15 cellular contexts compared by ENCODE assay signal in genomic region chr6:95599691-95600090, GRCh38.
"Had no signal": no experiment of that assay in that cellular context is flagged by ENCODE, and none has a peak within 500 bp of the region (broad histone marks: within the 10 kb centered on the region; RNA-seq: fewer than 3 reads in every experiment).

No MANE protein-coding gene starts in this region.

- H3K27me3 ChIP-seq: heart right ventricle, ovary, thyroid gland, uterus had no signal

- ATAC-seq: activated CD4-positive, CD25-positive, alpha-beta regulatory T cell treated with anti-CD3 and anti-CD28 coated beads, Interleukin-2, amount 50 U/mL, for 24 hours; heart right ventricle; stimulated activated naive CD8-positive, alpha-beta T cell treated with anti-CD3 and anti-CD28 coated beads, Interleukin-15, amount 100 ng/mL, for 72 hours had no signal

- DNase-seq: activated effector memory CD4-positive, alpha-beta T cell treated with anti-CD3 and anti-CD28 coated beads, Interleukin-2, amount 50 U/mL, for 16 hours; activated naive CD8-positive, alpha-beta T cell treated with anti-CD3 and anti-CD28 coated beads, Interleukin-2, amount 10 ng/mL, durations not matched to agents 7 days and 5 days; activated T-cell treated with anti-CD3 and anti-CD28 coated beads, Interleukin-2, amount 50 U/mL, for 24 hours; aorta; heart right ventricle; mammary epithelial cell; ovary; stimulated activated CD4-positive, alpha-beta T cell treated with anti-CD3 and anti-CD28 coated beads, Interleukin-4, amount 100 ng/mL, for 1 hour; stimulated activated CD8-positive, alpha-beta memory T cell treated with anti-CD3 and anti-CD28 coated beads, Interleukin-4, amount 100 ng/mL, for 48 hours; stimulated activated naive CD8-positive, alpha-beta T cell treated with anti-CD3 and anti-CD28 coated beads, Interleukin-15, amount 100 ng/mL, for 72 hours; thyroid gland; uterus had no signal

- H3K4me3 ChIP-seq: heart right ventricle, ovary, thyroid gland, uterus had no signal

- H3K36me3 ChIP-seq: ovary, thyroid gland, uterus had no signal

- H3K9me3 Mint-ChIP-seq: activated naive CD8-positive, alpha-beta T cell treated with anti-CD3 and anti-CD28 coated beads, Interleukin-2, amount 10 ng/mL, durations not matched to agents 7 days and 5 days; activated T-cell treated with anti-CD3 and anti-CD28 coated beads, Interleukin-2, amount 50 U/mL, for 24 hours; neural crest cell; stimulated activated naive CD8-positive, alpha-beta T cell treated with anti-CD3 and anti-CD28 coated beads, Interleukin-15, amount 100 ng/mL, for 72 hours; T-helper 2 cell treated with Interferon-gamma antibody and Interleukin-4, amounts not matched to agents 5 μg/mL and 100 μg/mL, for 36 hours had no signal

- H3K9me3 ChIP-seq: heart right ventricle, ovary, thyroid gland, uterus had no signal

- H3K4me3 Mint-ChIP-seq: activated naive CD8-positive, alpha-beta T cell treated with anti-CD3 and anti-CD28 coated beads, Interleukin-2, amount 10 ng/mL, durations not matched to agents 7 days and 5 days; activated T-cell treated with anti-CD3 and anti-CD28 coated beads, Interleukin-2, amount 50 U/mL, for 24 hours; neural crest cell; stimulated activated naive CD8-positive, alpha-beta T cell treated with anti-CD3 and anti-CD28 coated beads, Interleukin-15, amount 100 ng/mL, for 72 hours; T-helper 2 cell treated with Interferon-gamma antibody and Interleukin-4, amounts not matched to agents 5 μg/mL and 100 μg/mL, for 36 hours had no signal

- H3K27ac ChIP-seq: heart right ventricle, ovary, thyroid gland, uterus had no signal

- H3K4me1 Mint-ChIP-seq: neural crest cell; stimulated activated naive CD8-positive, alpha-beta T cell treated with anti-CD3 and anti-CD28 coated beads, Interleukin-15, amount 100 ng/mL, for 72 hours had no signal

- H3K27ac Mint-ChIP-seq: activated naive CD8-positive, alpha-beta T cell treated with anti-CD3 and anti-CD28 coated beads, Interleukin-2, amount 10 ng/mL, durations not matched to agents 7 days and 5 days; activated T-cell treated with anti-CD3 and anti-CD28 coated beads, Interleukin-2, amount 50 U/mL, for 24 hours; stimulated activated naive CD8-positive, alpha-beta T cell treated with anti-CD3 and anti-CD28 coated beads, Interleukin-15, amount 100 ng/mL, for 72 hours; T-helper 2 cell treated with Interferon-gamma antibody and Interleukin-4, amounts not matched to agents 5 μg/mL and 100 μg/mL, for 36 hours had no signal

- H3K27me3 Mint-ChIP-seq: activated naive CD8-positive, alpha-beta T cell treated with anti-CD3 and anti-CD28 coated beads, Interleukin-2, amount 10 ng/mL, durations not matched to agents 7 days and 5 days; activated T-cell treated with anti-CD3 and anti-CD28 coated beads, Interleukin-2, amount 50 U/mL, for 24 hours; stimulated activated naive CD8-positive, alpha-beta T cell treated with anti-CD3 and anti-CD28 coated beads, Interleukin-15, amount 100 ng/mL, for 72 hours had no signal

- H3K4me1 ChIP-seq: heart right ventricle had no signal
